In the genomic region with DNA sequence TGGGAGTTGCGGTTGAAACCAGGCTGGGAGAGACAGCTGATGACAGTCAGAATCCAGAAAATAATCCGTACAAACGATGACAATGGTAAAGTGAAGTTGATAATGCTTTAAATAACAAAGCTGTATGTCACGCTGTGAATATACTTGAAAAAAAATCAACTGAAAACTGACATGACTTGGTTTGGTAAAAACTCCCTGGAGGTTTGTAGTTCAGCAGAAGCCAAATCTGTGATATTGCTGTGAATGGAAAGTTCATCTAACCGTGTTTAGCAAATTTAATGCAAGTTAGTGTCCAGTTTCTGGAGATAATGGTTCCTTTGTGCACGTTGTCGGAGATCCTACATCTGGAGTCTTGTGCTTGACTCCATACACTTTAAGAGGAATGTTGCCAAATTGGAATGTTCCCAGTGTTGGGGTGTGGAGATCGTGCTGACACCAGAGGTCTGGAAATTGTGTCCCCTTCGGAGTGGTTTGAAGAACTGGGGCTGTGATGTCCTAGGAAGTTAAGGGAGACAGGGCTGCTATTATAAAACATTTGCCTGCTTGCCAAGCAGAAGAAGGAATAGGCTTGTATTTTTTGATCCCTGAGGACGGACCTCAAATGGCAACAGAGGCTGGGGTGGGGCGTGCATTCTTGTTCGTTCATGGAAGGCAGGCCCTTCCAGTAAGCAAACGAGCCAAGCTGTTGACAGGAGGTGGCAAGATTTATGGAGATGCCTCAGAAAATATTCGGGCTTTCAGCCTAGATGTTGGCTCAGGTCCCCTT, we compare ENCODE assay signal across 9 cellular contexts. TPM values are rescaled to one million over a fixed set of nuclear protein-coding genes. Genes with fewer than 3 reads are reported as not detected.
DNase-seq lines count a peak whose midpoint lies in the region; ATAC-seq and TF ChIP-seq lines count a peak whose summit lies in the region.
"Had no signal": no experiment of that assay in that cellular context is flagged by ENCODE, and none has a peak within 500 bp of the region (broad histone marks: within the 10 kb centered on the region; RNA-seq: fewer than 3 reads in every experiment).

No MANE protein-coding gene starts in this region.

- H3K79me2 ChIP-seq in GM23338 (replicated peaks; ENCODE audit: insufficient read depth) = peaks cover 58% of the 10 kb centered on the region

- no peaks in the 10 kb centered on the region for H3K9me2 ChIP-seq in GM23338 (ENCODE audit: insufficient read depth)

- no peaks in the 10 kb centered on the region for H3K9me3 ChIP-seq in Caco-2
- H3K9me3 ChIP-seq in right cardiac atrium (ENCODE audit: control insufficient read depth, low read length) = no peaks in the 10 kb centered on the region

- no peak overlapping the region for H2AFZ ChIP-seq in GM23338

- no peak for TF ChIP-seq CTCF in Caco-2 (IDR thresholded peaks at IDR 0.05; ENCODE audit: insufficient read depth in 1 of 2, low read depth in 1 of 2, low read length in 1 of 2, severe bottlenecking in 1 of 2, unreplicated experiment in 1 of 2)
- TF ChIP-seq CTCF in GM23338 (conservative IDR thresholded peaks at IDR 0.05; ENCODE audit: low read depth in 2 of 2) = no peak

- no TSS peak for BruUV-seq in Caco-2 (replicated peaks; lab: Mats Ljungman, UMichigan)

- CTCF ChIA-PET in Caco-2 (lab: Charles Lee) = interaction anchor here (1.0 kb wide), 1 partner anchor 11 kb away, joined by 4 read pairs; no protein-coding TSS in a partner anchor

- peaks cover 16% of the 10 kb centered on the region for H3K4me1 ChIP-seq in Caco-2
- H3K4me1 ChIP-seq in right cardiac atrium (ENCODE audit: control insufficient read depth, insufficient read depth, low read length) = peaks cover 16% of the 10 kb centered on the region
- peaks cover 15% of the 10 kb centered on the region for H3K4me1 ChIP-seq in GM23338 (ENCODE audit: insufficient read depth)

- H3K4me2 ChIP-seq in GM23338 = no peak overlapping the region

- H3K36me3 ChIP-seq in Caco-2 (ENCODE audit: control insufficient read depth, insufficient read depth, low read length) = no peaks in the 10 kb centered on the region
- H3K36me3 ChIP-seq in GM23338 (ENCODE audit: insufficient read depth) = no peaks in the 10 kb centered on the region

- H3K27me3 ChIP-seq in Caco-2 (replicated peaks; ENCODE audit: control insufficient read depth, insufficient read depth, low read length) (no peaks in the 10 kb centered on the region), right cardiac atrium (ENCODE audit: control insufficient read depth, insufficient read depth) (no peaks in the 10 kb centered on the region), GM23338 (ENCODE audit: insufficient read depth) (no peaks in the 10 kb centered on the region)

- no peaks in the 10 kb centered on the region for H3F3A ChIP-seq in GM23338 (replicated peaks; ENCODE audit: low read depth)

- 14% methylated on average over 14 of the region's 14 CpGs for WGBS in right cardiac atrium

- peaks cover 17% of the 10 kb centered on the region for H4K20me1 ChIP-seq in GM23338 (replicated peaks; ENCODE audit: insufficient read depth)

- H3K4me1 Mint-ChIP-seq in Caco-2 (ENCODE audit: low read depth, unreplicated experiment) (peaks cover 25% of the 10 kb centered on the region), GM23338 (peaks cover 45% of the 10 kb centered on the region)

- ATAC-seq in right cardiac atrium = peak; percentile 83 to 90
- peak; percentile 86 for ATAC-seq in sciatic nerve
- no peak for ATAC-seq in GM23338
- no peak for ATAC-seq in GM21528 (IDR thresholded peaks at IDR 0.05; ENCODE audit: low FRiP score, unreplicated experiment)
- no peak for ATAC-seq in GM19455 (IDR thresholded peaks at IDR 0.05; ENCODE audit: unreplicated experiment)

- H3K9me3 Mint-ChIP-seq in Caco-2 (ENCODE audit: unreplicated experiment) (no peaks in the 10 kb centered on the region), GM23338 (no peaks in the 10 kb centered on the region)

- intact Hi-C loops in Caco-2 (cut with micrococcal nuclease; ENCODE audit: unreplicated experiment) = no loop called here
- intact Hi-C loops in right cardiac atrium (cut with DNase I) = no loop called here
- intact Hi-C loops in sciatic nerve (cut with DNase I) = no loop called here

- H3K36me3 Mint-ChIP-seq in Caco-2 (ENCODE audit: insufficient read depth, unreplicated experiment) (peaks cover 8% of the 10 kb centered on the region), GM23338 (ENCODE audit: low read depth) (no peaks in the 10 kb centered on the region)
- H3K36me3 Mint-ChIP-seq: activated naive CD8-positive, alpha-beta T cell had no signal

- H3K27ac ChIP-seq in right cardiac atrium (ENCODE audit: low read length) = peak overlapping the region; percentile 97
- no peak overlapping the region for H3K27ac ChIP-seq in GM23338 (ENCODE audit: low read depth)

- H3K27me3 Mint-ChIP-seq in Caco-2 (ENCODE audit: insufficient read depth, unreplicated experiment) (no peaks in the 10 kb centered on the region), GM23338 (ENCODE audit: insufficient read depth, low read depth, poor library complexity) (peaks cover 3% of the 10 kb centered on the region)
- H3K27me3 Mint-ChIP-seq: activated naive CD8-positive, alpha-beta T cell had no signal

- DNase-seq in Caco-2 (no peak), amygdala (lab: John Stamatoyannopoulos, UW) (peak in 36 of 56 donors; percentile 13 to 89 (median 56)), right cardiac atrium (peak; percentile 85 to 94 (median 86)), sciatic nerve (ENCODE audit: low spot score) (peak; percentile 84), GM23338 (ENCODE audit: low spot score) (no peak)
- DNase-seq in activated naive CD4-positive, alpha-beta T cell (lab: John Stamatoyannopoulos, UW) = no peak

- H3K27ac Mint-ChIP-seq in Caco-2 (ENCODE audit: unreplicated experiment) (peak overlapping the region; percentile 13), GM23338 (no peak overlapping the region)
- H3K27ac Mint-ChIP-seq: activated naive CD8-positive, alpha-beta T cell had no signal

- H3K4me3 Mint-ChIP-seq in Caco-2 (ENCODE audit: unreplicated experiment) = no peak overlapping the region
- H3K4me3 Mint-ChIP-seq in GM23338 = no peak overlapping the region
- H3K4me3 Mint-ChIP-seq: activated naive CD8-positive, alpha-beta T cell had no signal

- POLR2A ChIA-PET in Caco-2 (lab: Charles Lee) = no interaction called here

- H3K4me3 ChIP-seq in Caco-2 (ENCODE audit: low read depth, low read length) (no peak overlapping the region), right cardiac atrium (ENCODE audit: low read length) (peak overlapping the region; percentile 41), GM23338 (no peak overlapping the region)

TF ChIP-seq in GM23338, 12 proteins besides CTCF, POLR2A, EP300 and RAD21 (continues in another document):
- TF ChIP-seq CREB1 (CRISPR knock-in tag; IDR thresholded peaks at IDR 0.05; ENCODE audit: low read depth) (no peak), NANOG (IDR thresholded peaks at IDR 0.05; ENCODE audit: borderline replicate concordance) (no peak), EZH2phosphoT487 (IDR thresholded peaks at IDR 0.05; ENCODE audit: unreplicated experiment) (no peak), JUNB (IDR thresholded peaks at IDR 0.05; ENCODE audit: unreplicated experiment) (no peak), POLR2AphosphoS5 (IDR thresholded peaks at IDR 0.05; ENCODE audit: low read depth) (no peak), ZNF331 (CRISPR knock-in tag; IDR thresholded peaks at IDR 0.05; ENCODE audit: low read depth) (no peak), STAT1 (IDR thresholded peaks at IDR 0.05; ENCODE audit: unreplicated experiment) (no peak)
- TF ChIP-seq, protein P1, sequence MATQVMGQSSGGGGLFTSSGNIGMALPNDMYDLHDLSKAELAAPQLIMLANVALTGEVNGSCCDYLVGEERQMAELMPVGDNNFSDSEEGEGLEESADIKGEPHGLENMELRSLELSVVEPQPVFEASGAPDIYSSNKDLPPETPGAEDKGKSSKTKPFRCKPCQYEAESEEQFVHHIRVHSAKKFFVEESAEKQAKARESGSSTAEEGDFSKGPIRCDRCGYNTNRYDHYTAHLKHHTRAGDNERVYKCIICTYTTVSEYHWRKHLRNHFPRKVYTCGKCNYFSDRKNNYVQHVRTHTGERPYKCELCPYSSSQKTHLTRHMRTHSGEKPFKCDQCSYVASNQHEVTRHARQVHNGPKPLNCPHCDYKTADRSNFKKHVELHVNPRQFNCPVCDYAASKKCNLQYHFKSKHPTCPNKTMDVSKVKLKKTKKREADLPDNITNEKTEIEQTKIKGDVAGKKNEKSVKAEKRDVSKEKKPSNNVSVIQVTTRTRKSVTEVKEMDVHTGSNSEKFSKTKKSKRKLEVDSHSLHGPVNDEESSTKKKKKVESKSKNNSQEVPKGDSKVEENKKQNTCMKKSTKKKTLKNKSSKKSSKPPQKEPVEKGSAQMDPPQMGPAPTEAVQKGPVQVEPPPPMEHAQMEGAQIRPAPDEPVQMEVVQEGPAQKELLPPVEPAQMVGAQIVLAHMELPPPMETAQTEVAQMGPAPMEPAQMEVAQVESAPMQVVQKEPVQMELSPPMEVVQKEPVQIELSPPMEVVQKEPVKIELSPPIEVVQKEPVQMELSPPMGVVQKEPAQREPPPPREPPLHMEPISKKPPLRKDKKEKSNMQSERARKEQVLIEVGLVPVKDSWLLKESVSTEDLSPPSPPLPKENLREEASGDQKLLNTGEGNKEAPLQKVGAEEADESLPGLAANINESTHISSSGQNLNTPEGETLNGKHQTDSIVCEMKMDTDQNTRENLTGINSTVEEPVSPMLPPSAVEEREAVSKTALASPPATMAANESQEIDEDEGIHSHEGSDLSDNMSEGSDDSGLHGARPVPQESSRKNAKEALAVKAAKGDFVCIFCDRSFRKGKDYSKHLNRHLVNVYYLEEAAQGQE (IDR thresholded peaks at IDR 0.05; ENCODE audit: unreplicated experiment) = no peak

RNA-seq across cellular contexts. Expression of a gene that starts 30.6 kb away (rescaled TPM):
- total RNA-seq in Caco-2 (2022) (109 and 134 TPM in 2 replicates), right cardiac atrium (100 to 1,000 TPM in 2 of 4 donors, 10 to 100 TPM in 2; 72.4 to 176 (median 94.8) TPM), sciatic nerve (146 TPM)
- polyA plus RNA-seq in right cardiac atrium (26.4 TPM), GM23338 (2016; fragmentation: Nextera tagmentation; extraction: Ambion mirVana) (38.9 and 41.9 TPM in 2 replicates)
- 27.0 and 33.2 TPM in 2 replicates for total RNA-seq in GM23338 (2014; rRNA removed; shearing (Covaris generic))

Comparison
In these comparisons a context has a peak if more than half of its experiments do, and no peak if none do; other contexts are left out.
1. DNase-seq: peak in amygdala (36 of 56), right cardiac atrium (3 of 3) and sciatic nerve (single experiment); none in Caco-2 (0 of 2), GM23338 (single experiment) and activated naive CD4-positive, alpha-beta T cell (0 of 4).
2. ATAC-seq: peak in right cardiac atrium (2 of 2) and sciatic nerve (single experiment); none in GM23338 (single experiment), GM21528 (single experiment) and GM19455 (single experiment).